ENCODE assay signal across 10 cellular contexts in the genomic region with DNA sequence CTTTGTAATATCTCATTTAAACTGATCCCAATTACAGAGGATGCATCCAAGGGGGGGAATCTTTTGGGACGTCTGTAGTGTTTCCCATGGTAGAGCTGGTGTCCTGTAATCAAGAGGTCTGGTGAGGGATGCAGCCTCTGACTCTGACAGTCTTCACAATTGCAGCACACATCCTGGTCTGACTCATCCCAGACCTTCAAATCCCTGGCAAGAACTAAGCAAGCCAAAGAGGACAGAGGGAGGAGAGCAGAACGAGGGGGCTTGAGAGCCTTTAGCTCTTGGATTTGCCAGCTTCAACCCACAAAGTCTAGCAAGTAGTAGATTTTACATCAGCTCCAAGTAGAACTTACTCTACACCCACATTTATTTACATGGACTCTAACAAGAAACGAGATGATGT. TPM values are rescaled to one million over a fixed set of nuclear protein-coding genes. Genes with fewer than 3 reads are reported as not detected.
DNase-seq lines count a peak whose midpoint lies in the region; TF ChIP-seq lines count a peak whose summit lies in the region.
"Had no signal": no experiment of that assay in that cellular context is flagged by ENCODE, and none has a peak within 500 bp of the region (broad histone marks: within the 10 kb centered on the region; RNA-seq: fewer than 3 reads in every experiment).

No MANE protein-coding gene starts in this region.

- intact Hi-C loops in sigmoid colon (cut with DNase I): no loop called here

- peaks cover 0 to 6% (median 0%) of the 10 kb centered on the region in 3 donors for H3K27me3 ChIP-seq in sigmoid colon
- H3K27me3 ChIP-seq: vagina had no signal

- 33 to 63% methylated on average over 3 of the region's 3 CpGs for WGBS in sigmoid colon, 2 donors

- H3K4me3 ChIP-seq in sigmoid colon: no peak overlapping the region
- H3K4me3 ChIP-seq: vagina had no signal

- no peak for TF ChIP-seq POLR2A in sigmoid colon (IDR thresholded peaks at IDR 0.05)

- no peaks in the 10 kb centered on the region for H3K9me3 ChIP-seq in sigmoid colon
- H3K9me3 ChIP-seq: vagina had no signal

- H3K4me1 ChIP-seq in sigmoid colon: no peaks in the 10 kb centered on the region
- H3K4me1 ChIP-seq: vagina had no signal

- H3K27ac ChIP-seq in sigmoid colon: no peak overlapping the region
- H3K27ac ChIP-seq: vagina had no signal

- DNase-seq in ELR (ENCODE audit: low read depth) (peak; percentile 64), RKO (ENCODE audit: low spot score) (peak; percentile 30), dermis blood vessel endothelial cell (peak; percentile 18), sigmoid colon (peak; percentile 24), cortex of kidney (lab: John Stamatoyannopoulos, UW) (no peak), NCI-H1436 treated with DMSO at 0.1 percent for 48 hours (lab: John Stamatoyannopoulos, UW) (no peak)
- DNase-seq in central memory CD4-positive, alpha-beta T cell: no peak
- DNase-seq: endodermal cell, NCI-H82 had no signal

- no peak for TF ChIP-seq CTCF in sigmoid colon (IDR thresholded peaks at IDR 0.05)

- no peaks in the 10 kb centered on the region for H3K36me3 ChIP-seq in sigmoid colon
- H3K36me3 ChIP-seq: vagina had no signal

- no peak for TF ChIP-seq EP300 in sigmoid colon (IDR thresholded peaks at IDR 0.05)

RNA-seq across cellular contexts. Expression of a gene that starts 17.3 kb away (rescaled TPM):
- 0.17 and 0.74 TPM in 2 replicates for total RNA-seq in dermis blood vessel endothelial cell
- total RNA-seq in sigmoid colon: 10 to 100 TPM in 2 of 4 donors, 1 to 10 TPM in 2; 7.5 to 83.5 (median 9.7) TPM
- 100 to 1,000 TPM in 2 of 3 donors, 10 to 100 TPM in 1; 90.1 to 713 (median 228) TPM for polyA plus RNA-seq in sigmoid colon

RNA-seq across cellular contexts. Expression of a gene that starts 19.3 kb away (rescaled TPM):
- total RNA-seq in dermis blood vessel endothelial cell: 95.3 and 145 TPM in 2 replicates
- 10 to 100 TPM; 60.1 to 86.9 (median 71.8) TPM for total RNA-seq in sigmoid colon
- polyA plus RNA-seq in sigmoid colon: 10 to 100 TPM; 52.9 to 95.7 (median 79.3) TPM

RNA-seq across cellular contexts. Expression of a gene that starts 45.2 kb away (rescaled TPM):
- total RNA-seq in dermis blood vessel endothelial cell: 6.3 and 7.8 TPM in 2 replicates
- 10 to 100 TPM in 1 of 4 donors, 1 to 10 TPM in 3; 6.0 to 12.8 (median 8.3) TPM for total RNA-seq in sigmoid colon
- 1 to 10 TPM in 2 of 3 donors, under 1 TPM in 1; 0.69 to 2.1 (median 1.2) TPM for polyA plus RNA-seq in sigmoid colon

Comparison
In these comparisons a context has a peak if more than half of its experiments do, and no peak if none do; other contexts are left out.
1. DNase-seq: peak in ELR (single experiment), RKO (single experiment), dermis blood vessel endothelial cell (single experiment) and sigmoid colon (single experiment); none in cortex of kidney (single experiment), central memory CD4-positive, alpha-beta T cell (single experiment) and NCI-H1436 treated with DMSO at 0.1 percent for 48 hours (single experiment).